ENCODE assay signal across 14 cellular contexts in the genomic region with DNA sequence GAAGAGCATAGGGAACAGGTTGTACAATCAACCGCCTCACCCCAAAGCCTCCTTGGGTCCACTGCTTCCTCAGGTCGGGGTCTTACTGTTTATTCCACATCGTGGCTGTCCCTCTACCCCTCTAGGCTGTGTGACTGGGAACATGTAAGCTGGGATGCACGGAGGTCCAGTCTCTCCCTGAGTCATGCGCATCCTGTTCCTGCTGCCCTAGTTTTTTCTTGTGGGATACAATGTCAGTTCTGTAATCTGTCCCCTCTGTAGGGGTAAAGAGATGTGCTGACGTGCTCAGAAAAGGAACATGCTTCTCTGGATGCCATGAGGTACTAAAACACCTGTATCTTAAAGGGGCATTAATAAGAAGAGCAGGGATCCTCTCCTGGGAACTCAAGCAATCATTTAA.
DNase-seq lines count a peak whose midpoint lies in the region; ATAC-seq and TF ChIP-seq lines count a peak whose summit lies in the region.
"Had no signal": no experiment of that assay in that cellular context is flagged by ENCODE, and none has a peak within 500 bp of the region (broad histone marks: within the 10 kb centered on the region; RNA-seq: fewer than 3 reads in every experiment).

No MANE protein-coding gene starts in this region.

- H3K4me1 ChIP-seq in naive thymus-derived CD4-positive, alpha-beta T cell (ENCODE audit: control insufficient read depth in 2 of 2, insufficient read depth in 2 of 2, low read length in 2 of 2) = peaks cover 28 to 50% of the 10 kb centered on the region in 2 donors

- peak overlapping the region in 5 of 7 donors; percentile 42 to 81 (median 70) for H3K27ac Mint-ChIP-seq in CD14-positive monocyte
- peak overlapping the region in 8 of 9 donors; percentile 60 to 90 (median 77) for H3K27ac Mint-ChIP-seq in naive thymus-derived CD4-positive, alpha-beta T cell
- H3K27ac Mint-ChIP-seq: mesothelial cell of epicardium had no signal

- H3K27me3 Mint-ChIP-seq in CD14-positive monocyte (ENCODE audit: low read depth in 3 of 3) = no peaks in the 10 kb centered on the region
- no peaks in the 10 kb centered on the region for H3K27me3 Mint-ChIP-seq in naive thymus-derived CD4-positive, alpha-beta T cell

- POLR2A ChIA-PET in naive thymus-derived CD4-positive, alpha-beta T cell (lab: Charles Lee) = interaction anchor here (1.2 kb wide), 1 partner anchor 142 kb away, joined by 3 read pairs; no protein-coding TSS in a partner anchor

- DNase-seq in CD14-positive monocyte (ENCODE audit: low spot score) (no peak), HCEC 1CT (peak; percentile 50), choroid plexus epithelial cell (ENCODE audit: low read depth) (peak; percentile 51), cerebellar cortex (ENCODE audit: low spot score) (no peak), NCI-H526 treated with DMSO at 0.1 percent for 48 hours (lab: John Stamatoyannopoulos, UW) (no peak)
- DNase-seq in naive thymus-derived CD4-positive, alpha-beta T cell = no peak
- DNase-seq in stimulated activated CD4-positive, alpha-beta T cell treated with anti-CD3 and anti-CD28 coated beads, Interleukin-2, amount 100 ng/mL, for 48 hours = no peak
- DNase-seq: activated CD4-positive, alpha-beta T cell treated with anti-CD3 and anti-CD28 coated beads for 4 hours; effector CD4-positive, alpha-beta T cell; MG63; NCI-H2107; SK-N-SH had no signal

- no peaks in the 10 kb centered on the region for H3K9me3 ChIP-seq in naive thymus-derived CD4-positive, alpha-beta T cell (ENCODE audit: control insufficient read depth in 2 of 3, low read length in 3 of 3)
- H3K9me3 ChIP-seq: MG63, SK-N-SH had no signal

- peaks cover 0 to 14% (median 4%) of the 10 kb centered on the region in 3 experiments for H3K36me3 ChIP-seq in naive thymus-derived CD4-positive, alpha-beta T cell (ENCODE audit: control insufficient read depth in 2 of 3, insufficient read depth in 3 of 3, low read length in 3 of 3)

- no peak overlapping the region for H3K4me3 Mint-ChIP-seq in CD14-positive monocyte
- peak overlapping the region in 7 of 10 donors; percentile 5 to 78 (median 38) for H3K4me3 Mint-ChIP-seq in naive thymus-derived CD4-positive, alpha-beta T cell
- H3K4me3 Mint-ChIP-seq: mesothelial cell of epicardium had no signal

- no peaks in the 10 kb centered on the region for H3K27me3 ChIP-seq in naive thymus-derived CD4-positive, alpha-beta T cell (ENCODE audit: control insufficient read depth in 2 of 2, insufficient read depth in 2 of 2, low read length in 2 of 2)
- H3K27me3 ChIP-seq: MG63 had no signal

- H3K27ac ChIP-seq in naive thymus-derived CD4-positive, alpha-beta T cell (ENCODE audit: low read depth, low read length) = peak overlapping the region; percentile 6

- peaks cover 39 to 64% of the 10 kb centered on the region in 2 donors for H3K36me3 Mint-ChIP-seq in CD14-positive monocyte
- H3K36me3 Mint-ChIP-seq in naive thymus-derived CD4-positive, alpha-beta T cell = peaks cover 3 to 34% (median 18%) of the 10 kb centered on the region in 5 donors

- peaks cover 79% of the 10 kb centered on the region for H3K4me1 Mint-ChIP-seq in CD14-positive monocyte
- peaks cover 44 to 92% (median 88%) of the 10 kb centered on the region in 7 donors for H3K4me1 Mint-ChIP-seq in naive thymus-derived CD4-positive, alpha-beta T cell

- no peak overlapping the region for H3K4me3 ChIP-seq in choroid plexus epithelial cell (ENCODE audit: low read depth, low read length)
- no peak overlapping the region for H3K4me3 ChIP-seq in naive thymus-derived CD4-positive, alpha-beta T cell (ENCODE audit: low read length)
- H3K4me3 ChIP-seq: MG63 had no signal

- peaks cover 0 to 2% (median 0%) of the 10 kb centered on the region in 7 donors for H3K9me3 Mint-ChIP-seq in CD14-positive monocyte
- H3K9me3 Mint-ChIP-seq in naive thymus-derived CD4-positive, alpha-beta T cell = no peaks in the 10 kb centered on the region

- CTCF ChIA-PET in naive thymus-derived CD4-positive, alpha-beta T cell (lab: Charles Lee) = no interaction called here

- TF ChIP-seq CTCF in CD14-positive monocyte (IDR thresholded peaks at IDR 0.05) (no peak), choroid plexus epithelial cell (conservative IDR thresholded peaks at IDR 0.05; ENCODE audit: low read depth, low read length) (no peak)

- intact Hi-C loops in CD14-positive monocyte (cut with micrococcal nuclease) = no loop called here
- intact Hi-C loops in naive thymus-derived CD4-positive, alpha-beta T cell (cut with micrococcal nuclease) = loop anchor here (5.0 kb wide), 2 partner anchors 48 to 143 kb away; no protein-coding TSS in a partner anchor

- ATAC-seq in naive thymus-derived CD4-positive, alpha-beta T cell = no peak
- no peak for ATAC-seq in HG02852 (IDR thresholded peaks at IDR 0.05; ENCODE audit: unreplicated experiment)

Comparison
In these comparisons a context has a peak if more than half of its experiments do, and no peak if none do; other contexts are left out.
1. DNase-seq: peak in HCEC 1CT (single experiment) and choroid plexus epithelial cell (single experiment); none in CD14-positive monocyte (single experiment), naive thymus-derived CD4-positive, alpha-beta T cell (0 of 9), cerebellar cortex (single experiment), NCI-H526 treated with DMSO at 0.1 percent for 48 hours (single experiment) and stimulated activated CD4-positive, alpha-beta T cell treated with anti-CD3 and anti-CD28 coated beads, Interleukin-2, amount 100 ng/mL, for 48 hours (0 of 2).
2. H3K4me3 Mint-ChIP-seq: peak in naive thymus-derived CD4-positive, alpha-beta T cell (7 of 10); none in CD14-positive monocyte (0 of 2).
3. intact Hi-C loops: an anchor here in naive thymus-derived CD4-positive, alpha-beta T cell (5.0 kb wide); none called in CD14-positive monocyte.